ENCODE assay signal across 8 cellular contexts in the genomic region with DNA sequence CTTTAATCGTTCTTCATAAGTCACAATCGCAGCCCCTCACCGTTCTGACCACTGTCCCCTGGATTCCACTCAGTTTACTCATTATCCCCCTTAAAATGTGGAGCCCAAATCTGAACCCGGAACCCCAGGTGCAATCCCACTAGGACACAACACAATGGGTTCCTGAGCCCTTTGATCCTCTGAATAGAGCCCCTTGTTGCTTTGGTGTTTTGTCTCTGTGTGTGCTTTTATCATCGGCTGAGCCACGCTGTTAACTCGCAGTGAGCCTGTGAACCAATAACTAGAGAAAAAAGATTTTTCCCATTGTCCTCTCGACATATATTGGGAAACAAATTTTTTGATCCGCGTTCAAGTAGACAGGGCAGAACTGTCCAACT. TPM values are rescaled to one million over a fixed set of nuclear protein-coding genes. Genes with fewer than 3 reads are reported as not detected.
A peak's percentile ranks its signal among the peaks of the same experiment; 100 is the strongest.
DNase-seq lines count a peak whose midpoint lies in the region; ATAC-seq, FAIRE-seq and TF ChIP-seq lines count a peak whose summit lies in the region.

No MANE protein-coding gene starts in this region.

- no peak overlapping the region for H4K8ac ChIP-seq in mesendoderm (ENCODE audit: low read depth, low read length)

- peaks cover 44% of the 10 kb centered on the region for H3K79me2 ChIP-seq in K562 (ENCODE audit: control insufficient read depth, insufficient read depth, low read length)
- peaks cover 18% of the 10 kb centered on the region for H3K79me2 ChIP-seq in mesendoderm (ENCODE audit: control insufficient read depth, insufficient read depth, low read length)

- peak overlapping the region; percentile 85 for H3K56ac ChIP-seq in mesendoderm (ENCODE audit: low read length)

- BruUV-seq in K562 (replicated peaks; lab: Mats Ljungman, UMichigan) = TSS peak; percentile 97

- ATAC-seq in heart right ventricle (peak in 1 of 8 donors; percentile 2), left cardiac atrium (no peak), K562 (peak; percentile 6)

- CTCF ChIA-PET in K562 (lab: Yijun Ruan, JAX; ENCODE audit: low intra/inter-chr PET ratio) = interaction anchor here (1.0 kb wide), 1 partner anchor 9 kb away, joined by 4 read pairs; no protein-coding TSS in a partner anchor

- H3K9me1 ChIP-seq in K562 (ENCODE audit: control insufficient read depth, insufficient read depth, low read length) = no peaks in the 10 kb centered on the region

- POLR2A ChIA-PET in K562 (lab: Yijun Ruan, JAX) = interaction anchor here (0.6 kb wide), 1 partner anchor 8 kb away, joined by 3 read pairs; no protein-coding TSS in a partner anchor

- H3K23ac ChIP-seq in mesendoderm (ENCODE audit: low read length) = no peak overlapping the region

- H3K9me3 ChIP-seq in heart right ventricle = no peaks in the 10 kb centered on the region
- H3K9me3 ChIP-seq in K562 (replicated peaks; ENCODE audit: control insufficient read depth, insufficient read depth, low read depth, low read length) = no peaks in the 10 kb centered on the region
- H3K9me3 ChIP-seq in vagina = no peaks in the 10 kb centered on the region

- H3K9ac ChIP-seq in K562 (ENCODE audit: insufficient read depth in 1 of 2, low read depth in 2 of 2, low read length in 2 of 2) (peak overlapping the region; percentile 66 to 88; a peak in 3 of 4 replicates), mesendoderm (ENCODE audit: low read length) (peak overlapping the region; percentile 67)

- H2BK15ac ChIP-seq in mesendoderm (replicated peaks; ENCODE audit: low read depth) = no peak overlapping the region

- no peak for FAIRE-seq in K562 (lab: Jason Lieb, UNC)

- H3K27ac ChIP-seq in heart right ventricle (peak overlapping the region; percentile 70 to 94 (median 90)), K562 (ENCODE audit: extremely low read depth, low read depth, low read length) (peak overlapping the region; percentile 71), mesendoderm (ENCODE audit: low read depth, low read length) (no peak overlapping the region), vagina (peak overlapping the region; percentile 45)

- H3K4me1 ChIP-seq in heart right ventricle (peaks cover 0 to 47% (median 8%) of the 10 kb centered on the region in 9 donors), K562 (replicated peaks in 1 of 2; ENCODE audit: control insufficient read depth in 2 of 2, insufficient read depth in 2 of 2, low read length in 2 of 2) (peaks cover 8 to 20% of the 10 kb centered on the region in 2 experiments; a peak in 3 of 5 replicates), mesendoderm (ENCODE audit: control insufficient read depth, low read depth, low read length) (no peaks in the 10 kb centered on the region), vagina (peaks cover 14% of the 10 kb centered on the region)

- H3K4ac ChIP-seq in mesendoderm (ENCODE audit: low read depth, low read length) = no peak overlapping the region

- DNase-seq in heart right ventricle (no peak), left cardiac atrium (no peak), K562 (ENCODE audit: extremely low read depth in 1 of 4, low spot score in 3 of 4) (peak in 1 of 4 experiments; percentile 17), mesendoderm (no peak), vagina (ENCODE audit: extremely low spot score in 2 of 2) (no peak), HPDE6-E6E7 (ENCODE audit: extremely low spot score) (no peak), GDM1 (lab: John Stamatoyannopoulos, UW) (no peak)
- DNase-seq in central memory CD4-positive, alpha-beta T cell = no peak

- H3K36me3 ChIP-seq in heart right ventricle = no peaks in the 10 kb centered on the region
- peaks cover 27% of the 10 kb centered on the region; the same call in 2 of the 3 replicates for H3K36me3 ChIP-seq in K562 (ENCODE audit: control insufficient read depth, insufficient read depth, low read length)
- no peaks in the 10 kb centered on the region for H3K36me3 ChIP-seq in mesendoderm (ENCODE audit: control insufficient read depth, insufficient read depth, low read length)
- no peaks in the 10 kb centered on the region for H3K36me3 ChIP-seq in vagina

- H3K27me3 ChIP-seq in heart right ventricle (peaks cover 0 to 4% (median 0%) of the 10 kb centered on the region in 7 donors), K562 (ENCODE audit: control insufficient read depth in 2 of 2, insufficient read depth in 2 of 2, low read length in 2 of 2) (no peaks in the 10 kb centered on the region; a peak in 1 of 5 replicates), mesendoderm (ENCODE audit: insufficient read depth, low read length, poor library complexity) (no peaks in the 10 kb centered on the region), vagina (no peaks in the 10 kb centered on the region)

- TF ChIP-seq EP300 in K562 (IDR thresholded peaks at IDR 0.05; ENCODE audit: low read length) = no peak

- H2BK120ac ChIP-seq in mesendoderm (ENCODE audit: low read depth, low read length) = no peak overlapping the region

- TF ChIP-seq POLR2A in K562 (conservative IDR thresholded peaks at IDR 0.05) = no peak
- TF ChIP-seq POLR2A in vagina (IDR thresholded peaks at IDR 0.05) = no peak

- intact Hi-C loops in heart right ventricle (cut with DNase I) (no loop called here), left cardiac atrium (cut with DNase I) (no loop called here), K562 (cut with micrococcal nuclease) (no loop called here), vagina (cut with DNase I) (no loop called here)

- H2AK5ac ChIP-seq in mesendoderm (ENCODE audit: low read length) = no peak overlapping the region

- TF ChIP-seq CTCF in heart right ventricle (IDR thresholded peaks at IDR 0.05) = no peak
- no peak for TF ChIP-seq CTCF in K562 (IDR thresholded peaks at IDR 0.05 in 2 of 3, conservative IDR thresholded peaks at IDR 0.05 in 1 of 3; ENCODE audit: insufficient read depth in 2 of 3, low read depth in 1 of 3, low read length in 3 of 3)
- TF ChIP-seq CTCF in vagina (IDR thresholded peaks at IDR 0.05) = no peak

- H3K4me3 ChIP-seq in heart right ventricle (peak overlapping the region in 9 of 10 donors; percentile 61 to 88 (median 81)), K562 (peak overlapping the region; percentile 82), mesendoderm (ENCODE audit: low read length) (no peak overlapping the region), vagina (peak overlapping the region; percentile 62 to 64)

- H3K18ac ChIP-seq in mesendoderm (ENCODE audit: low read length) = no peak overlapping the region

- no peaks in the 10 kb centered on the region for H4K20me1 ChIP-seq in K562 (replicated peaks; ENCODE audit: control insufficient read depth, insufficient read depth, low read length)

- H2BK5ac ChIP-seq in mesendoderm (ENCODE audit: low read length) = no peak overlapping the region

- H3K79me1 ChIP-seq in mesendoderm (ENCODE audit: low read length) = no peaks in the 10 kb centered on the region

- H2AFZ ChIP-seq in K562 (ENCODE audit: low read depth, low read length) = peak overlapping the region; percentile 97

- no peak for TF ChIP-seq RAD21 in K562 (CRISPR knock-in tag; conservative IDR thresholded peaks at IDR 0.05 in 1 of 2, IDR thresholded peaks at IDR 0.05 in 1 of 2)

- H3K4me2 ChIP-seq in K562 (ENCODE audit: insufficient read depth, low read length) = peak overlapping the region; percentile 89
- no peak overlapping the region for H3K4me2 ChIP-seq in mesendoderm (ENCODE audit: low read length)

- in situ Hi-C loops in K562 (cut with MboI) = no loop called here

- 40 to 42% methylated on average over 10 of the region's 10 CpGs for WGBS in heart right ventricle, 2 donors
- WGBS in K562 (ENCODE audit: insufficient coverage, low coverage, missing lambda C conversion rate) = 21% methylated on average over 10 of the region's 10 CpGs
- WGBS in mesendoderm (ENCODE audit: extremely low coverage, insufficient coverage, low lambda C conversion rate) = no CpG with 5 or more reads among the region's 10 CpGs

- H4K5ac ChIP-seq in mesendoderm (ENCODE audit: low read length) = no peak overlapping the region

TF ChIP-seq in K562, 482 proteins besides CTCF, POLR2A, EP300 and RAD21 (continues in another document):
- TF ChIP-seq, protein P1, sequence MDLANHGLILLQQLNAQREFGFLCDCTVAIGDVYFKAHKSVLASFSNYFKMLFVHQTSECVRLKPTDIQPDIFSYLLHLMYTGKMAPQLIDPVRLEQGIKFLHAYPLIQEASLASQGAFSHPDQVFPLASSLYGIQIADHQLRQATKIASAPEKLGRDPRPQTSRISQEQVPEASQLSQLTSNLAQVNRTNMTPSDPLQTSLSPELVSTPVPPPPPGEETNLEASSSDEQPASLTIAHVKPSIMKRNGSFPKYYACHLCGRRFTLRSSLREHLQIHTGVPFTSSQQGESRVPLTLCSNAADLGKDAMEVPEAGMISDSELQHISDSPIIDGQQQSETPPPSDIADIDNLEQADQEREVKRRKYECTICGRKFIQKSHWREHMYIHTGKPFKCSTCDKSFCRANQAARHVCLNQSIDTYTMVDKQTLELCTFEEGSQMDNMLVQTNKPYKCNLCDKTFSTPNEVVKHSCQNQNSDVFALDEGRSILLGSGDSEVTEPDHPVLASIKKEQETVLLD (IDR thresholded peaks at IDR 0.05) = no peak

RNA-seq across cellular contexts. Expression of a gene that starts 0.7 kb away (rescaled TPM):
- total RNA-seq in heart right ventricle (1,000 to 10,000 TPM in 8 of 10 donors, 100 to 1,000 TPM in 2; 884 to 1,411 (median 1,066) TPM), left cardiac atrium (100 to 1,000 TPM; 697 to 712 TPM), K562 (2014; rRNA removed) (363 and 407 TPM in 2 replicates), K562 (2014; rRNA removed; fragmentation: Illumina TruSeq; extraction: Trizol) (384 and 424 TPM in 2 replicates), K562 (2015; rRNA removed; fragmentation: Illumina TruSeq; extraction: Trizol) (345 and 352 TPM in 2 replicates), K562 (2021) (425 and 446 TPM in 2 replicates), vagina (41.0 TPM)
- polyA plus RNA-seq in heart right ventricle (1,000 to 10,000 TPM in 1 of 2 donors, 100 to 1,000 TPM in 1; 867 to 1,017 TPM), K562 (2011; rRNA removed) (504 and 540 TPM in 2 replicates), K562 (2014; fragmentation: Illumina TruSeq; extraction: Trizol) (468 and 487 TPM in 2 replicates), K562 (2014; fragmentation: Nextera tagmentation; extraction: Ambion mirVana) (100 to 1,000 TPM; 463 to 882 TPM), K562 (2014; rRNA removed) (430 and 588 TPM in 2 replicates)
- 161 and 253 TPM in 2 replicates for total RNA-seq in K562 (2011; cell fraction: chromatin; rRNA removed; ENCODE audit: low replicate concordance)
- total RNA-seq in K562 (2011; cell fraction: nucleolus; rRNA removed) = 59.4 and 72.5 TPM in 2 replicates
- total RNA-seq in K562 (2011; cell fraction: nucleoplasm; rRNA removed) = 126 and 135 TPM in 2 replicates
- 193 and 286 TPM in 2 replicates for polyA plus RNA-seq in K562 (2011; cell fraction: cytosol; rRNA removed)
- polyA plus RNA-seq in K562 (2011; cell fraction: nucleus; rRNA removed) = 301 and 409 TPM in 2 replicates
- 168 and 315 TPM in 2 replicates for polyA plus RNA-seq in K562 (2012)
- polyA minus RNA-seq in K562 (2011; rRNA and poly(A)+ RNA removed) = 413 and 418 TPM in 2 replicates
- polyA minus RNA-seq in K562 (2011; cell fraction: cytosol; rRNA and poly(A)+ RNA removed) = 113 and 115 TPM in 2 replicates
- 27.2 and 64.5 TPM in 2 replicates for polyA minus RNA-seq in K562 (2011; cell fraction: nucleus; rRNA and poly(A)+ RNA removed)
- 73.2 TPM for polyA plus RNA-seq in mesendoderm (2013, experiment 1 of 2)
- 83.2 TPM for polyA plus RNA-seq in mesendoderm (2013, experiment 2 of 2)
